14 cellular contexts compared by ENCODE assay signal in genomic region chr12:76274699-76275098, GRCh38.
A peak's percentile ranks its signal among the peaks of the same experiment; 100 is the strongest.
DNase-seq lines count a peak whose midpoint lies in the region; ATAC-seq and TF ChIP-seq lines count a peak whose summit lies in the region.
"Had no signal": no experiment of that assay in that cellular context is flagged by ENCODE, and none has a peak within 500 bp of the region (broad histone marks: within the 10 kb centered on the region; RNA-seq: fewer than 3 reads in every experiment).

No MANE protein-coding gene starts in this region.

- no peaks in the 10 kb centered on the region for H3K36me3 ChIP-seq in RWPE2 (ENCODE audit: low read depth)
- H3K36me3 ChIP-seq: lower lobe of right lung had no signal

- H3K27me3 ChIP-seq in RWPE2 (ENCODE audit: insufficient read depth, poor library complexity, severe bottlenecking): no peaks in the 10 kb centered on the region

- H3K27ac Mint-ChIP-seq in activated T-cell treated with anti-CD3 and anti-CD28 coated beads, Interleukin-2, amount 50 U/mL, for 24 hours: peak overlapping the region; percentile 89

- H3K4me3 ChIP-seq in RWPE2 (ENCODE audit: severe bottlenecking): no peak overlapping the region
- H3K4me3 ChIP-seq: lower lobe of right lung had no signal

- no peak overlapping the region for H3K4me3 Mint-ChIP-seq in activated T-cell treated with anti-CD3 and anti-CD28 coated beads, Interleukin-2, amount 50 U/mL, for 24 hours

- TF ChIP-seq CTCF in RWPE2 (IDR thresholded peaks at IDR 0.05; ENCODE audit: poor library complexity, severe bottlenecking): no peak

- no peaks in the 10 kb centered on the region for H3K9me3 Mint-ChIP-seq in activated T-cell treated with anti-CD3 and anti-CD28 coated beads, Interleukin-2, amount 50 U/mL, for 24 hours

- no peaks in the 10 kb centered on the region for H3K9me3 ChIP-seq in RWPE2 (ENCODE audit: severe bottlenecking)
- H3K9me3 ChIP-seq: lower lobe of right lung had no signal

- H3K4me1 ChIP-seq in RWPE2 (ENCODE audit: insufficient read depth, poor library complexity, severe bottlenecking): peaks cover 31% of the 10 kb centered on the region

- no peak for DNase-seq in activated T-cell treated with anti-CD3 and anti-CD28 coated beads, Interleukin-2, amount 50 U/mL, for 24 hours
- DNase-seq in activated T-cell treated with anti-CD3 and anti-CD28 coated beads for 4 hours: no peak
- DNase-seq in RWPE2 (ENCODE audit: low spot score): no peak
- peak; percentile 56 for DNase-seq in dermis blood vessel endothelial cell
- DNase-seq in stimulated activated CD8-positive, alpha-beta memory T cell treated with anti-CD3 and anti-CD28 coated beads, Interleukin-15, amount 100 ng/mL, for 48 hours (ENCODE audit: low read depth in 2 of 2): peak; percentile 21 to 27
- no peak for DNase-seq in superior temporal gyrus (ENCODE audit: extremely low spot score)
- DNase-seq: AML-193; effector CD4-positive, alpha-beta T cell; lower lobe of right lung; NCI-H1048; NCI-H524 had no signal

- peaks cover 24% of the 10 kb centered on the region for H3K4me1 Mint-ChIP-seq in activated T-cell treated with anti-CD3 and anti-CD28 coated beads, Interleukin-2, amount 50 U/mL, for 24 hours (ENCODE audit: low read depth)

- H3K27ac ChIP-seq in RWPE2 (ENCODE audit: poor library complexity, severe bottlenecking): peak overlapping the region; percentile 76
- H3K27ac ChIP-seq: lower lobe of right lung, RWPE1 had no signal

- peaks cover 49% of the 10 kb centered on the region for H3K27me3 Mint-ChIP-seq in activated T-cell treated with anti-CD3 and anti-CD28 coated beads, Interleukin-2, amount 50 U/mL, for 24 hours

- H3K36me3 Mint-ChIP-seq in activated T-cell treated with anti-CD3 and anti-CD28 coated beads, Interleukin-2, amount 50 U/mL, for 24 hours (ENCODE audit: low read depth): no peaks in the 10 kb centered on the region

- ATAC-seq in RWPE2 (ENCODE audit: low read depth) (no peak), GM18858 (IDR thresholded peaks at IDR 0.05; ENCODE audit: unreplicated experiment) (no peak), HG02970 (IDR thresholded peaks at IDR 0.05; ENCODE audit: low FRiP score, unreplicated experiment) (no peak)

Comparison
In these comparisons a context has a peak if more than half of its experiments do, and no peak if none do; other contexts are left out.
1. DNase-seq: peak in dermis blood vessel endothelial cell (single experiment) and stimulated activated CD8-positive, alpha-beta memory T cell treated with anti-CD3 and anti-CD28 coated beads, Interleukin-15, amount 100 ng/mL, for 48 hours (2 of 2); none in activated T-cell treated with anti-CD3 and anti-CD28 coated beads, Interleukin-2, amount 50 U/mL, for 24 hours (single experiment), activated T-cell treated with anti-CD3 and anti-CD28 coated beads for 4 hours (single experiment), RWPE2 (single experiment) and superior temporal gyrus (single experiment).